Comparison of ENCODE assay signal across 27 cellular contexts in genomic region chr3:14535616-14536015, GRCh38. TPM values are rescaled to one million over a fixed set of nuclear protein-coding genes. Genes with fewer than 3 reads are reported as not detected.
DNase-seq lines count a peak whose midpoint lies in the region; ATAC-seq and TF ChIP-seq lines count a peak whose summit lies in the region.
"Had no signal": no experiment of that assay in that cellular context is flagged by ENCODE, and none has a peak within 500 bp of the region (broad histone marks: within the 10 kb centered on the region; RNA-seq: fewer than 3 reads in every experiment).

No MANE protein-coding gene starts in this region.

- peaks cover 29 to 87% (median 66%) of the 10 kb centered on the region in 9 donors for H3K4me1 ChIP-seq in heart right ventricle
- peaks cover 0 to 29% (median 0%) of the 10 kb centered on the region in 6 donors for H3K4me1 ChIP-seq in spleen

- H3K9me2 ChIP-seq in neural cell (ENCODE audit: insufficient read depth, low read length): no peaks in the 10 kb centered on the region

- ATAC-seq in heart right ventricle: no peak
- no peak for ATAC-seq in left ventricle myocardium superior
- ATAC-seq: Panc1 had no signal

- no peak overlapping the region for H3K4me3 ChIP-seq in heart right ventricle
- H3K4me3 ChIP-seq in neural cell (ENCODE audit: low read length): peak overlapping the region; percentile 57
- H3K4me3 ChIP-seq in spleen: no peak overlapping the region
- H3K4me3 ChIP-seq: BLaER1 treated with 17β-estradiol and CSF1 and Interleukin-3, amounts not matched to agents 10 nM and 100 nM; MG63; SK-N-MC had no signal

- no peak for TF ChIP-seq EP300 in neural cell (conservative IDR thresholded peaks at IDR 0.05; ENCODE audit: poor library complexity, severe bottlenecking)

- no peak for TF ChIP-seq RAD21 in neural cell (conservative IDR thresholded peaks at IDR 0.05)

- peaks cover 7% of the 10 kb centered on the region for H3K27me3 Mint-ChIP-seq in chondrocyte (ENCODE audit: low read depth)
- H3K27me3 Mint-ChIP-seq: CD4-positive, alpha-beta T cell had no signal

- peaks cover 11% of the 10 kb centered on the region for H3F3A ChIP-seq in neural cell (ENCODE audit: insufficient read depth, low read length, poor library complexity, severe bottlenecking)

- intact Hi-C loops in heart right ventricle (cut with DNase I): no loop called here
- intact Hi-C loops in left ventricle myocardium superior (cut with micrococcal nuclease): no loop called here
- intact Hi-C loops in spleen (cut with DNase I; ENCODE audit: low total_unique reads): no loop called here

- H3K27ac ChIP-seq in heart right ventricle (peak overlapping the region in 6 of 10 donors; percentile 3 to 91 (median 60)), neural cell (ENCODE audit: low read length) (no peak overlapping the region), spleen (no peak overlapping the region)
- H3K27ac ChIP-seq: BLaER1 treated with 17β-estradiol and CSF1 and Interleukin-3, amounts not matched to agents 10 nM and 100 nM; RWPE1; SK-N-MC had no signal

- no peaks in the 10 kb centered on the region for H3K36me3 ChIP-seq in heart right ventricle
- H3K36me3 ChIP-seq in neural cell (ENCODE audit: insufficient read depth, low read length): no peaks in the 10 kb centered on the region
- no peaks in the 10 kb centered on the region for H3K36me3 ChIP-seq in spleen
- H3K36me3 ChIP-seq: BLaER1 treated with 17β-estradiol and CSF1 and Interleukin-3, amounts not matched to agents 10 nM and 100 nM; MG63 had no signal

- H3K4me1 Mint-ChIP-seq in chondrocyte (ENCODE audit: low read depth): no peaks in the 10 kb centered on the region

- H4K20me1 ChIP-seq in neural cell (ENCODE audit: insufficient read depth): no peaks in the 10 kb centered on the region
- H4K20me1 ChIP-seq: BLaER1 treated with 17β-estradiol and CSF1 and Interleukin-3, amounts not matched to agents 10 nM and 100 nM had no signal

- peaks cover 0 to 4% (median 0%) of the 10 kb centered on the region in 7 donors for H3K27me3 ChIP-seq in heart right ventricle
- H3K27me3 ChIP-seq in neural cell (ENCODE audit: insufficient read depth, low read depth, low read length): no peaks in the 10 kb centered on the region
- H3K27me3 ChIP-seq in spleen (replicated peaks in 1 of 7): peaks cover 0 to 18% (median 0%) of the 10 kb centered on the region in 7 donors
- H3K27me3 ChIP-seq: BLaER1 treated with 17β-estradiol and CSF1 and Interleukin-3, amounts not matched to agents 10 nM and 100 nM; MG63 had no signal

- H3K79me2 ChIP-seq in neural cell (replicated peaks; ENCODE audit: insufficient read depth, low read length): no peaks in the 10 kb centered on the region

- H3K27ac Mint-ChIP-seq in chondrocyte (ENCODE audit: unreplicated experiment): no peak overlapping the region
- H3K27ac Mint-ChIP-seq: CD4-positive, alpha-beta T cell had no signal

- 60 to 63% methylated on average over 6 of the region's 6 CpGs for WGBS in heart right ventricle, 2 donors
- 71 to 82% (median 79%) methylated on average over 4 to 6 of the region's 6 CpGs for WGBS in spleen, 5 donors

- no peaks in the 10 kb centered on the region for H3K9me3 Mint-ChIP-seq in chondrocyte (ENCODE audit: low read depth)
- H3K9me3 Mint-ChIP-seq: CD4-positive, alpha-beta T cell; H9 had no signal

- no peak overlapping the region for H3K9ac ChIP-seq in neural cell (ENCODE audit: low read length)
- H3K9ac ChIP-seq: BLaER1 treated with 17β-estradiol and CSF1 and Interleukin-3, amounts not matched to agents 10 nM and 100 nM had no signal

- DNase-seq in heart right ventricle (no peak), left ventricle myocardium superior (no peak), chondrocyte (ENCODE audit: low spot score) (peak; percentile 54), spleen (peak; percentile 56), NCI-H446 (lab: John Stamatoyannopoulos, UW) (no peak), cerebellar nuclear complex (lab: John Stamatoyannopoulos, UW) (no peak)
- no peak for DNase-seq in activated T-cell treated with anti-CD3 and anti-CD28 coated beads, Interleukin-2, amount 50 U/mL, for 48 hours
- DNase-seq: AML-193; CD4-positive, alpha-beta T cell; DMS53; KG1; MG63; NCI-H1105 treated with DMSO at 0.1 percent for 48 hours; NCI-H2029 treated with DMSO at 0.1 percent for 48 hours; NCI-H2227 treated with DMSO at 0.1 percent for 48 hours; NCI-H510A; SIG-M5 had no signal

- no peak for TF ChIP-seq POLR2A in spleen (IDR thresholded peaks at IDR 0.05)

- H3K4me2 ChIP-seq in neural cell (ENCODE audit: low read length): no peak overlapping the region
- H3K4me2 ChIP-seq: BLaER1 treated with 17β-estradiol and CSF1 and Interleukin-3, amounts not matched to agents 10 nM and 100 nM had no signal

- no peak overlapping the region for H3K4me3 Mint-ChIP-seq in chondrocyte (ENCODE audit: unreplicated experiment)
- H3K4me3 Mint-ChIP-seq: CD4-positive, alpha-beta T cell had no signal

- H3K9me3 ChIP-seq in heart right ventricle (no peaks in the 10 kb centered on the region), neural cell (ENCODE audit: low read length) (no peaks in the 10 kb centered on the region), spleen (no peaks in the 10 kb centered on the region)
- H3K9me3 ChIP-seq: BLaER1 treated with 17β-estradiol and CSF1 and Interleukin-3, amounts not matched to agents 10 nM and 100 nM; MG63 had no signal

- peaks cover 2% of the 10 kb centered on the region for H3K36me3 Mint-ChIP-seq in chondrocyte (ENCODE audit: low read depth)

- no peak overlapping the region for H2AFZ ChIP-seq in neural cell (ENCODE audit: low read depth, low read length)

- TF ChIP-seq CTCF in heart right ventricle (IDR thresholded peaks at IDR 0.05) (no peak), chondrocyte (IDR thresholded peaks at IDR 0.05) (no peak), neural cell (IDR thresholded peaks at IDR 0.05; ENCODE audit: poor library complexity, severe bottlenecking) (no peak), spleen (IDR thresholded peaks at IDR 0.05 in 8 of 11, conservative IDR thresholded peaks at IDR 0.05 in 3 of 11) (no peak)

TF ChIP-seq in neural cell, 6 proteins besides CTCF, POLR2A, EP300 and RAD21:
- no peak for TF ChIP-seq REST (IDR thresholded peaks at IDR 0.05; ENCODE audit: borderline replicate concordance)
- no peak for TF ChIP-seq SMC3 (conservative IDR thresholded peaks at IDR 0.05; ENCODE audit: poor library complexity)

RNA-seq across cellular contexts. Expression of gene GRIP2, which starts 4.5 kb away (rescaled TPM):
- total RNA-seq in heart right ventricle (10 to 100 TPM; 13.2 to 70.1 (median 39.4) TPM), left ventricle myocardium superior (37.0 TPM), chondrocyte (0.20 to 0.63 TPM in 2 of 3 replicates, not detected in the other), spleen (1 to 10 TPM in 6 of 7 donors, under 1 TPM in 1; 0.60 to 3.7 (median 1.2) TPM)
- polyA plus RNA-seq in heart right ventricle (10 to 100 TPM in 1 of 2 donors, 1 to 10 TPM in 1; 7.4 to 56.8 TPM), neural cell (8.6 and 13.3 TPM in 2 replicates), spleen (1 to 10 TPM in 1 of 3 donors, under 1 TPM in 2; 0.15 to 2.5 (median 0.52) TPM)
- 12.0 and 12.9 TPM in 2 replicates for polyA minus RNA-seq in neural cell
- total RNA-seq: A172; CD4-positive, alpha-beta T cell; Daoy; OCI-LY7 had no signal
- polyA plus RNA-seq: AG04450 had no signal

Comparison
In these comparisons a context has a peak if more than half of its experiments do, and no peak if none do; other contexts are left out.
1. DNase-seq: peak in chondrocyte (single experiment) and spleen (single experiment); none in heart right ventricle (0 of 2), left ventricle myocardium superior (single experiment), NCI-H446 (0 of 2), cerebellar nuclear complex (0 of 2) and activated T-cell treated with anti-CD3 and anti-CD28 coated beads, Interleukin-2, amount 50 U/mL, for 48 hours (0 of 2).
2. H3K27ac ChIP-seq: peak in heart right ventricle (6 of 10); none in neural cell (single experiment) and spleen (0 of 8).